Comparison of ENCODE assay signal across 8 cellular contexts in the genomic region with DNA sequence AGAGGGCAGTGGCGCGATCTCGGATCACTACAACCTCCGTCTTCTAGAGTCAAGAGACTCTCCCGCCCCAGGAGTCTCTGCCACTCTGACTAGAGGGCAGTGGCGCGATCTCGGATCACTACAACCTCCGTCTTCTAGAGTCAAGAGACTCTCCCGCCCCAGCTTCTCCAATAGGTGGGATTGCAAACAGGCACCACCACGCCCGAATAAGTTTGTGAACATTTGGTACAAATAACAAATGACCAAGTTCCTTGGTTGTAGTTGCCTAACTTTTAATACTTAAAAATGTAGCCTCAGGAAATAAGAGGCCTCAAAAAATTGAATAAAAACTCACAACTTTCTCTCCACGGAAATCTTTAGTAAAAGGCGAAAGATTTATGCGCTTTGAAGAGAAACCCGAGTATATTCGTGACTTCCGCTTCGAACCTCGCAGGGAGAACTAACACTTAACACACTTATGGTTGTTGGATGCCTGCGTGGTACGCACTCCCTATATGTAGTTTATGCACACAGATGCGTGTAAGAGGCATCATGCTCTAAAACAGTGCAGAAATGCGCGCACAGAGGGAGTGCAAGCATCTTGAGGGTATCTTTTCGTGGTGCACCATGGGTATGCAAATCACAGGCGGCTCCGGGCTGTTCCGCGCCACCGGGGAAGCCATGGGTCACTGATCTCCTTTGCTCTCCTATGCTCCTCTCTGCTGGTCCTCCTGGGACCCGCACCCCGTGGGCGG. TPM values are rescaled to one million over a fixed set of nuclear protein-coding genes. Genes with fewer than 3 reads are reported as not detected.
DNase-seq lines count a peak whose midpoint lies in the region; ATAC-seq and TF ChIP-seq lines count a peak whose summit lies in the region.

No MANE protein-coding gene starts in this region.

- whole genome bisulfite sequencing in adipose tissue, 3 donors, result 1 to 2% (median 1%) methylated on average over 34 of the region's 34 CpGs
- WGBS in heart right ventricle, 2 donors, result 0% methylated on average over 34 of the region's 34 CpGs

- intact Hi-C loops in heart right ventricle (cut with DNase I), result loop anchor here in 4 of 10 donors (2.0 to 5.0 kb wide), 4 partner anchors 19 to 483 kb away; partner anchors contain the start of genes BEST4 (in 1 of the 4) and PLK3 (in 1 of the 4)
- intact Hi-C loops in posterior vena cava (cut with DNase I), result no loop called here

- peak overlapping the region; percentile 47 to 76 (median 64) for H3K4me3 ChIP-seq in heart right ventricle

- peaks cover 0 to 15% (median 0%) of the 10 kb centered on the region in 9 donors for H3K36me3 ChIP-seq in heart right ventricle

- H3K27ac ChIP-seq in adipose tissue (ENCODE audit: low read depth, low read length), result peak overlapping the region; percentile 83
- H3K27ac ChIP-seq in heart right ventricle, result peak overlapping the region; percentile 85 to 99 (median 96)

- no peaks in the 10 kb centered on the region for H3K27me3 ChIP-seq in heart right ventricle

- peak; percentile 77 for ATAC-seq in GM21360 (IDR thresholded peaks at IDR 0.05; ENCODE audit: unreplicated experiment)
- peak; percentile 88 to 95 (median 92) for ATAC-seq in heart right ventricle

- no peaks in the 10 kb centered on the region for H3K9me3 ChIP-seq in heart right ventricle

- H3K4me1 ChIP-seq in heart right ventricle, result peaks cover 7 to 30% (median 12%) of the 10 kb centered on the region in 9 donors

- peak in 3 of 9 donors; percentile 24 to 36 (median 33) for TF ChIP-seq CTCF in heart right ventricle (IDR thresholded peaks at IDR 0.05)

- in situ Hi-C loops in Caki2 (cut with HindIII; ENCODE audit: low pct_unique_long_range_greater_than_20kb, low sequenced_read_pairs), result no loop called here

- DNase-seq in Caki2 (ENCODE audit: low read depth) (peak; percentile 95), HT1080 (ENCODE audit: low read depth) (peak; percentile 95), SKM-1 treated with dmso at 0.1 percent for 144 hours (lab: John Stamatoyannopoulos, UW; ENCODE audit: unreplicated experiment) (peak; percentile 95), heart right ventricle (peak; percentile 79 to 84), posterior vena cava (ENCODE audit: low spot score) (peak; percentile 95), ureter (ENCODE audit: low spot score) (peak; percentile 86)

RNA-seq across cellular contexts. Expression of gene BTBD19, which starts 11.4 kb away (rescaled TPM):
- 1.7 and 1.9 TPM in 2 replicates for total RNA-seq in Caki2 (2014; rRNA removed; shearing (Covaris generic); ENCODE audit: low replicate concordance)
- total RNA-seq in HT1080 (2014; rRNA removed; shearing (Covaris generic)), result 2.9 and 3.6 TPM in 2 replicates
- 12.9 and 13.5 TPM in 2 replicates for polyA plus RNA-seq in HT1080 (2015; cell fraction: cytosol; rRNA removed)
- polyA plus RNA-seq in HT1080 (2015; cell fraction: nucleus; rRNA removed), result 120 and 143 TPM in 2 replicates
- polyA plus RNA-seq in adipose tissue, result 10 to 100 TPM in 2 of 3 donors, 1 to 10 TPM in 1; 1.6 to 12.0 (median 10.8) TPM
- 1 to 10 TPM; 1.8 to 4.1 (median 3.2) TPM for total RNA-seq in heart right ventricle
- 10 to 100 TPM in 1 of 2 donors, 1 to 10 TPM in 1; 2.2 to 12.5 TPM for polyA plus RNA-seq in heart right ventricle
- total RNA-seq in posterior vena cava, result 10 to 100 TPM; 13.5 to 22.2 TPM
- total RNA-seq in ureter, result 8.7 TPM

RNA-seq across cellular contexts. Expression of gene DYNLT4, which starts 12.6 kb away (rescaled TPM):
- total RNA-seq in Caki2 (2014; rRNA removed; shearing (Covaris generic); ENCODE audit: low replicate concordance), result not detected in 2 replicates
- total RNA-seq in HT1080 (2014; rRNA removed; shearing (Covaris generic)), result not detected in 2 replicates
- 0.51 and 1.1 TPM in 2 replicates for polyA plus RNA-seq in HT1080 (2015; cell fraction: cytosol; rRNA removed)
- polyA plus RNA-seq in HT1080 (2015; cell fraction: nucleus; rRNA removed), result 2.3 TPM in 1 of 2 replicates, not detected in the other
- polyA plus RNA-seq in adipose tissue, result under 1 TPM in 2 of 3 donors, not detected in 1; 0.25 to 0.74 TPM
- total RNA-seq in heart right ventricle, result 1 to 10 TPM in 3 of 10 donors, under 1 TPM in 5, not detected in 2; 0.51 to 2.0 (median 0.71) TPM
- polyA plus RNA-seq in heart right ventricle, result 1 to 10 TPM in 1 of 2 donors, under 1 TPM in 1; 0.59 to 1.8 TPM
- not detected for total RNA-seq in posterior vena cava
- total RNA-seq in ureter, result 0.52 TPM

RNA-seq across cellular contexts. Expression of gene PLK3, which starts 19.6 kb away (rescaled TPM):
- total RNA-seq in Caki2 (2014; rRNA removed; shearing (Covaris generic); ENCODE audit: low replicate concordance), result 5.0 and 11.7 TPM in 2 replicates
- 26.7 and 28.3 TPM in 2 replicates for total RNA-seq in HT1080 (2014; rRNA removed; shearing (Covaris generic))
- 36.9 and 39.9 TPM in 2 replicates for polyA plus RNA-seq in HT1080 (2015; cell fraction: cytosol; rRNA removed)
- polyA plus RNA-seq in HT1080 (2015; cell fraction: nucleus; rRNA removed), result 103 and 117 TPM in 2 replicates
- polyA plus RNA-seq in adipose tissue, result 10 to 100 TPM in 2 of 3 donors, 1 to 10 TPM in 1; 6.7 to 50.9 (median 39.8) TPM
- 10 to 100 TPM in 1 of 10 donors, 1 to 10 TPM in 9; 2.9 to 10.3 (median 6.8) TPM for total RNA-seq in heart right ventricle
- 10 to 100 TPM in 1 of 2 donors, 1 to 10 TPM in 1; 8.7 to 12.7 TPM for polyA plus RNA-seq in heart right ventricle
- 10 to 100 TPM; 20.1 to 32.7 TPM for total RNA-seq in posterior vena cava
- total RNA-seq in ureter, result 14.4 TPM

RNA-seq across cellular contexts. Expression of gene PTCH2, which starts 23.3 kb away (rescaled TPM):
- total RNA-seq in Caki2 (2014; rRNA removed; shearing (Covaris generic); ENCODE audit: low replicate concordance), result not detected in 2 replicates
- not detected in 2 replicates for total RNA-seq in HT1080 (2014; rRNA removed; shearing (Covaris generic))
- polyA plus RNA-seq in HT1080 (2015; cell fraction: cytosol; rRNA removed), result 0.01 TPM in 1 of 2 replicates, not detected in the other
- 0.05 TPM in 1 of 2 replicates, not detected in the other for polyA plus RNA-seq in HT1080 (2015; cell fraction: nucleus; rRNA removed)
- under 1 TPM; 0.26 to 0.56 (median 0.37) TPM for polyA plus RNA-seq in adipose tissue
- 1 to 10 TPM in 1 of 10 donors, under 1 TPM in 9; 0.32 to 1.1 (median 0.44) TPM for total RNA-seq in heart right ventricle
- polyA plus RNA-seq in heart right ventricle, result under 1 TPM; 0.25 to 0.80 TPM
- total RNA-seq in posterior vena cava, result 1 to 10 TPM; 1.6 to 2.1 TPM
- total RNA-seq in ureter, result 1.5 TPM

RNA-seq across cellular contexts. Expression of gene BEST4, which starts 31.8 kb away (rescaled TPM):
- not detected in 2 replicates for total RNA-seq in Caki2 (2014; rRNA removed; shearing (Covaris generic); ENCODE audit: low replicate concordance)
- not detected in 2 replicates for total RNA-seq in HT1080 (2014; rRNA removed; shearing (Covaris generic))
- polyA plus RNA-seq in HT1080 (2015; cell fraction: cytosol; rRNA removed), result 0.20 TPM in 1 of 2 replicates, not detected in the other
- polyA plus RNA-seq in HT1080 (2015; cell fraction: nucleus; rRNA removed), result 0.16 and 0.20 TPM in 2 replicates
- under 1 TPM in 2 of 3 donors, not detected in 1; 0.16 to 0.21 TPM for polyA plus RNA-seq in adipose tissue
- total RNA-seq in heart right ventricle, result under 1 TPM in 5 of 10 donors, not detected in 5; 0.11 to 0.31 (median 0.16) TPM
- polyA plus RNA-seq in heart right ventricle, result under 1 TPM; 0.07 to 0.44 TPM
- total RNA-seq in posterior vena cava, result under 1 TPM; 0.37 to 0.38 TPM
- total RNA-seq in ureter, result 0.36 TPM

Comparison
In these comparisons a context has a peak if more than half of its experiments do, and no peak if none do; other contexts are left out.
1. Peak in every context shown above with its lines: DNase-seq, ATAC-seq, H3K4me3 ChIP-seq and H3K27ac ChIP-seq.